In the genomic region with DNA sequence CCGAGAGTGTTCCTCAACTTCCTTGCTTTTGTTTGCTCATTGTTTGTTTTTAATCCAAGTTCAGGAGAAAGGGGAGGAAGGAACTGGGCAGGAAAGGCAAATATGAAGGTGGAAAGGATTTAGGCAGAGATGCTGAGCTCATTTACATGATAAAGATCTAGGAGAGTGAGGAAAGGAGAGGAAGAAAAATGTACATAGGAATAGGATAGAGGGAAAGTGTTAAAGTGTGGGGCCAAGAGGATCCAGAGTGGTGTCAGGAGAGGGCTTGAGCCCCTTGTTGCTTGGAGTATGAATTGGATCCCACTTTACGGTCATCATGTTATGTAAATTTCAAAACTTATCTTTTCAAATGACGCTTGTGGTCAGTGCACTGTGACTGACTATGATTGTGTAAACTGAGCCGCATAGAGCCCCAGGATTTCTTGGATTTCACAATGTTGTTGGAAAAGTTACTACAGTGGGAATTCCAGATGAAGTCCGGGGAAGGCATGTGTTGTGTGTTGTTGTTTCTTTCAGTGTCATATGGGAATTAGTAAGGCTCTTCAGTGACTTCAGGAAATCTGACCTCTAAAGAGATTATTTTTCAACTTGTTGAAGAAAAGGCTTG, we compare ENCODE assay signal across 1 cellular context.
A peak's percentile ranks its signal among the peaks of the same experiment; 100 is the strongest.
TF ChIP-seq lines count a peak whose summit lies in the region.

No MANE protein-coding gene starts in this region.

TF ChIP-seq in HepG2, 621 proteins besides CTCF, POLR2A, EP300 and RAD21 (continued from another document):
- no peak for TF ChIP-seq RARA (CRISPR knock-in tag; IDR thresholded peaks at IDR 0.05)
- TF ChIP-seq, protein P1, sequence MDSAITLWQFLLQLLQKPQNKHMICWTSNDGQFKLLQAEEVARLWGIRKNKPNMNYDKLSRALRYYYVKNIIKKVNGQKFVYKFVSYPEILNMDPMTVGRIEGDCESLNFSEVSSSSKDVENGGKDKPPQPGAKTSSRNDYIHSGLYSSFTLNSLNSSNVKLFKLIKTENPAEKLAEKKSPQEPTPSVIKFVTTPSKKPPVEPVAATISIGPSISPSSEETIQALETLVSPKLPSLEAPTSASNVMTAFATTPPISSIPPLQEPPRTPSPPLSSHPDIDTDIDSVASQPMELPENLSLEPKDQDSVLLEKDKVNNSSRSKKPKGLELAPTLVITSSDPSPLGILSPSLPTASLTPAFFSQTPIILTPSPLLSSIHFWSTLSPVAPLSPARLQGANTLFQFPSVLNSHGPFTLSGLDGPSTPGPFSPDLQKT (CRISPR knock-in tag; IDR thresholded peaks at IDR 0.05; ENCODE audit: borderline replicate concordance) = no peak
- TF ChIP-seq TBX2 (CRISPR knock-in tag; IDR thresholded peaks at IDR 0.05; ENCODE audit: borderline replicate concordance) = 0 out of 2 replicates have a peak, but pooled peaks have one; percentile 31
- no peak for TF ChIP-seq RAD51 (IDR thresholded peaks at IDR 0.05; ENCODE audit: borderline replicate concordance)
- TF ChIP-seq ZNF570 (CRISPR knock-in tag; IDR thresholded peaks at IDR 0.05; ENCODE audit: borderline replicate concordance) = no peak
- TF ChIP-seq, protein P2, sequence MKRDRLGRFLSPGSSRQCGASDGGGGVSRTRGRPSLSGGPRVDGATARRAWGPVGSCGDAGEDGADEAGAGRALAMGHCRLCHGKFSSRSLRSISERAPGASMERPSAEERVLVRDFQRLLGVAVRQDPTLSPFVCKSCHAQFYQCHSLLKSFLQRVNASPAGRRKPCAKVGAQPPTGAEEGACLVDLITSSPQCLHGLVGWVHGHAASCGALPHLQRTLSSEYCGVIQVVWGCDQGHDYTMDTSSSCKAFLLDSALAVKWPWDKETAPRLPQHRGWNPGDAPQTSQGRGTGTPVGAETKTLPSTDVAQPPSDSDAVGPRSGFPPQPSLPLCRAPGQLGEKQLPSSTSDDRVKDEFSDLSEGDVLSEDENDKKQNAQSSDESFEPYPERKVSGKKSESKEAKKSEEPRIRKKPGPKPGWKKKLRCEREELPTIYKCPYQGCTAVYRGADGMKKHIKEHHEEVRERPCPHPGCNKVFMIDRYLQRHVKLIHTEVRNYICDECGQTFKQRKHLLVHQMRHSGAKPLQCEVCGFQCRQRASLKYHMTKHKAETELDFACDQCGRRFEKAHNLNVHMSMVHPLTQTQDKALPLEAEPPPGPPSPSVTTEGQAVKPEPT (CRISPR knock-in tag; IDR thresholded peaks at IDR 0.05; ENCODE audit: low read depth) = no peak
- no peak for TF ChIP-seq SRY (CRISPR knock-in tag; IDR thresholded peaks at IDR 0.05)
- TF ChIP-seq, protein P3, sequence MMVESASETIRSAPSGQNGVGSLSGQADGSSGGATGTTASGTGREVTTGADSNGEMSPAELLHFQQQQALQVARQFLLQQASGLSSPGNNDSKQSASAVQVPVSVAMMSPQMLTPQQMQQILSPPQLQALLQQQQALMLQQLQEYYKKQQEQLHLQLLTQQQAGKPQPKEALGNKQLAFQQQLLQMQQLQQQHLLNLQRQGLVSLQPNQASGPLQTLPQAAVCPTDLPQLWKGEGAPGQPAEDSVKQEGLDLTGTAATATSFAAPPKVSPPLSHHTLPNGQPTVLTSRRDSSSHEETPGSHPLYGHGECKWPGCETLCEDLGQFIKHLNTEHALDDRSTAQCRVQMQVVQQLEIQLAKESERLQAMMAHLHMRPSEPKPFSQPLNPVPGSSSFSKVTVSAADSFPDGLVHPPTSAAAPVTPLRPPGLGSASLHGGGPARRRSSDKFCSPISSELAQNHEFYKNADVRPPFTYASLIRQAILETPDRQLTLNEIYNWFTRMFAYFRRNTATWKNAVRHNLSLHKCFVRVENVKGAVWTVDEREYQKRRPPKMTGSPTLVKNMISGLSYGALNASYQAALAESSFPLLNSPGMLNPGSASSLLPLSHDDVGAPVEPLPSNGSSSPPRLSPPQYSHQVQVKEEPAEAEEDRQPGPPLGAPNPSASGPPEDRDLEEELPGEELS (CRISPR knock-in tag; IDR thresholded peaks at IDR 0.05) = peak; percentile 40; the same call in 1 of the 2 replicates
- TF ChIP-seq ZNF12 (CRISPR knock-in tag; IDR thresholded peaks at IDR 0.05) = peak; percentile 70
- TF ChIP-seq SAFB2 (CRISPR knock-in tag; IDR thresholded peaks at IDR 0.05; ENCODE audit: borderline replicate concordance, low read depth) = no peak
- peak; percentile 21; the same call in 1 of the 2 replicates for TF ChIP-seq SMC3 (IDR thresholded peaks at IDR 0.05; ENCODE audit: low read length)
- TF ChIP-seq, protein P4, sequence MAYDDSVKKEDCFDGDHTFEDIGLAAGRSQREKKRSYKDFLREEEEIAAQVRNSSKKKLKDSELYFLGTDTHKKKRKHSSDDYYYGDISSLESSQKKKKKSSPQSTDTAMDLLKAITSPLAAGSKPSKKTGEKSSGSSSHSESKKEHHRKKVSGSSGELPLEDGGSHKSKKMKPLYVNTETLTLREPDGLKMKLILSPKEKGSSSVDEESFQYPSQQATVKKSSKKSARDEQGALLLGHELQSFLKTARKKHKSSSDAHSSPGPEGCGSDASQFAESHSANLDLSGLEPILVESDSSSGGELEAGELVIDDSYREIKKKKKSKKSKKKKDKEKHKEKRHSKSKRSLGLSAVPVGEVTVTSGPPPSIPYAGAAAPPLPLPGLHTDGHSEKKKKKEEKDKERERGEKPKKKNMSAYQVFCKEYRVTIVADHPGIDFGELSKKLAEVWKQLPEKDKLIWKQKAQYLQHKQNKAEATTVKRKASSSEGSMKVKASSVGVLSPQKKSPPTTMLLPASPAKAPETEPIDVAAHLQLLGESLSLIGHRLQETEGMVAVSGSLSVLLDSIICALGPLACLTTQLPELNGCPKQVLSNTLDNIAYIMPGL (CRISPR knock-in tag; IDR thresholded peaks at IDR 0.05; ENCODE audit: borderline replicate concordance in 1 of 2, low read depth in 1 of 2) = no peak
- TF ChIP-seq EEA1 (CRISPR knock-in tag; IDR thresholded peaks at IDR 0.05; ENCODE audit: borderline replicate concordance) = no peak
- TF ChIP-seq FOXJ3 (CRISPR knock-in tag; IDR thresholded peaks at IDR 0.05; ENCODE audit: borderline replicate concordance) = 0 out of 2 replicates have a peak, but pooled peaks have one; percentile 35
- 0 out of 2 replicates have a peak, but pooled peaks have one; percentile 48 for TF ChIP-seq SMAD3 (CRISPR knock-in tag; IDR thresholded peaks at IDR 0.05)
- TF ChIP-seq CHD2 (IDR thresholded peaks at IDR 0.05; ENCODE audit: low read depth, low read length) = no peak
- TF ChIP-seq, protein P5, sequence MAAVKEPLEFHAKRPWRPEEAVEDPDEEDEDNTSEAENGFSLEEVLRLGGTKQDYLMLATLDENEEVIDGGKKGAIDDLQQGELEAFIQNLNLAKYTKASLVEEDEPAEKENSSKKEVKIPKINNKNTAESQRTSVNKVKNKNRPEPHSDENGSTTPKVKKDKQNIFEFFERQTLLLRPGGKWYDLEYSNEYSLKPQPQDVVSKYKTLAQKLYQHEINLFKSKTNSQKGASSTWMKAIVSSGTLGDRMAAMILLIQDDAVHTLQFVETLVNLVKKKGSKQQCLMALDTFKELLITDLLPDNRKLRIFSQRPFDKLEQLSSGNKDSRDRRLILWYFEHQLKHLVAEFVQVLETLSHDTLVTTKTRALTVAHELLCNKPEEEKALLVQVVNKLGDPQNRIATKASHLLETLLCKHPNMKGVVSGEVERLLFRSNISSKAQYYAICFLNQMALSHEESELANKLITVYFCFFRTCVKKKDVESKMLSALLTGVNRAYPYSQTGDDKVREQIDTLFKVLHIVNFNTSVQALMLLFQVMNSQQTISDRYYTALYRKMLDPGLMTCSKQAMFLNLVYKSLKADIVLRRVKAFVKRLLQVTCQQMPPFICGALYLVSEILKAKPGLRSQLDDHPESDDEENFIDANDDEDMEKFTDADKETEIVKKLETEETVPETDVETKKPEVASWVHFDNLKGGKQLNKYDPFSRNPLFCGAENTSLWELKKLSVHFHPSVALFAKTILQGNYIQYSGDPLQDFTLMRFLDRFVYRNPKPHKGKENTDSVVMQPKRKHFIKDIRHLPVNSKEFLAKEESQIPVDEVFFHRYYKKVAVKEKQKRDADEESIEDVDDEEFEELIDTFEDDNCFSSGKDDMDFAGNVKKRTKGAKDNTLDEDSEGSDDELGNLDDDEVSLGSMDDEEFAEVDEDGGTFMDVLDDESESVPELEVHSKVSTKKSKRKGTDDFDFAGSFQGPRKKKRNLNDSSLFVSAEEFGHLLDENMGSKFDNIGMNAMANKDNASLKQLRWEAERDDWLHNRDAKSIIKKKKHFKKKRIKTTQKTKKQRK (IDR thresholded peaks at IDR 0.05; ENCODE audit: low read length) = no peak
- TF ChIP-seq PRMT3 (CRISPR knock-in tag; IDR thresholded peaks at IDR 0.05; ENCODE audit: borderline replicate concordance, low read depth) = no peak
- no peak for TF ChIP-seq AKNA (CRISPR knock-in tag; IDR thresholded peaks at IDR 0.05; ENCODE audit: borderline replicate concordance)
- TF ChIP-seq HMG20A (CRISPR knock-in tag; IDR thresholded peaks at IDR 0.05; ENCODE audit: borderline replicate concordance) = peak; percentile 76; the same call in 1 of the 2 replicates
- TF ChIP-seq ELF3 (CRISPR knock-in tag; IDR thresholded peaks at IDR 0.05) = 0 out of 2 replicates have a peak, but pooled peaks have one; percentile 14
- TF ChIP-seq ZNF414 (CRISPR knock-in tag; IDR thresholded peaks at IDR 0.05) = no peak
- TF ChIP-seq KLF13 (CRISPR knock-in tag; IDR thresholded peaks at IDR 0.05) = no peak
- no peak for TF ChIP-seq PRDM10 (CRISPR knock-in tag; IDR thresholded peaks at IDR 0.05; ENCODE audit: low read depth)
- TF ChIP-seq SRSF4 (IDR thresholded peaks at IDR 0.05; ENCODE audit: low read depth, low read length, poor library complexity, severe bottlenecking) = no peak
- TF ChIP-seq HDAC1 (CRISPR knock-in tag; IDR thresholded peaks at IDR 0.05) = peak; percentile 40; the same call in 1 of the 2 replicates
